ENCODE assay signal across 14 cellular contexts in genomic region chr7:74203956-74204615, GRCh38.
"Had no signal": no experiment of that assay in that cellular context is flagged by ENCODE, and none has a peak within 500 bp of the region (broad histone marks: within the 10 kb centered on the region; RNA-seq: fewer than 3 reads in every experiment).

No MANE protein-coding gene starts in this region.

- H3K36me3 Mint-ChIP-seq: activated naive CD4-positive, alpha-beta T cell treated with anti-CD3 and anti-CD28 coated beads, Interleukin-2, amount 50 U/mL, for 72 hours; immature natural killer cell had no signal

- H3K9ac ChIP-seq: parathyroid adenoma had no signal

- ATAC-seq: activated naive CD4-positive, alpha-beta T cell treated with anti-CD3 and anti-CD28 coated beads, Interleukin-2, amount 50 U/mL, for 72 hours; T-helper 17 cell had no signal

- FAIRE-seq: bronchial epithelial cell had no signal

- H3K4me3 ChIP-seq: adrenal gland, esophagus squamous epithelium had no signal

- H3K9me3 Mint-ChIP-seq: activated naive CD4-positive, alpha-beta T cell treated with anti-CD3 and anti-CD28 coated beads, Interleukin-2, amount 50 U/mL, for 72 hours; immature natural killer cell; naive thymus-derived CD8-positive, alpha-beta T cell had no signal

- H3K9me3 ChIP-seq: adrenal gland, esophagus squamous epithelium had no signal

- H3K27me3 ChIP-seq: adrenal gland had no signal

- H3K36me3 ChIP-seq: adrenal gland, esophagus squamous epithelium, WERI-Rb-1 had no signal

- H3K4me1 ChIP-seq: adrenal gland, parathyroid adenoma had no signal

- H3K27ac ChIP-seq: adrenal gland, esophagus squamous epithelium, parathyroid adenoma, WERI-Rb-1 had no signal

- H3K27ac Mint-ChIP-seq: activated naive CD4-positive, alpha-beta T cell treated with anti-CD3 and anti-CD28 coated beads, Interleukin-2, amount 50 U/mL, for 72 hours; T-helper 17 cell had no signal

- H3K4me3 Mint-ChIP-seq: T-helper 17 cell had no signal

- DNase-seq: activated CD4-positive, alpha-beta T cell treated with anti-CD3 and anti-CD28 coated beads for 1 hour; activated CD8-positive, alpha-beta memory T cell treated with anti-CD3 and anti-CD28 coated beads for 24 hours; activated gamma-delta T cell treated with Interleukin-2 at 50 U/mL for 16 hours; effector memory CD4-positive, alpha-beta T cell; esophagus squamous epithelium; naive thymus-derived CD8-positive, alpha-beta T cell; stimulated activated CD4-positive, alpha-beta T cell treated with anti-CD3 and anti-CD28 coated beads, Interleukin-4, amount 100 ng/mL, for 24 hours; T-helper 17 cell; WERI-Rb-1 had no signal

- H3K27me3 Mint-ChIP-seq: T-helper 17 cell had no signal

- H3K79me2 ChIP-seq: parathyroid adenoma had no signal

- H2AFZ ChIP-seq: parathyroid adenoma had no signal
